ENCODE assay signal across 9 cellular contexts in genomic region chr6:16723833-16724232, GRCh38. TPM values are rescaled to one million over a fixed set of nuclear protein-coding genes. Genes with fewer than 3 reads are reported as not detected.
DNase-seq lines count a peak whose midpoint lies in the region; FAIRE-seq and TF ChIP-seq lines count a peak whose summit lies in the region.
"Had no signal": no experiment of that assay in that cellular context is flagged by ENCODE, and none has a peak within 500 bp of the region (broad histone marks: within the 10 kb centered on the region; RNA-seq: fewer than 3 reads in every experiment).

No MANE protein-coding gene starts in this region.

- TF ChIP-seq RAD21 in SK-N-SH (IDR thresholded peaks at IDR 0.05; ENCODE audit: low read length): no peak

- H3K36me3 ChIP-seq in H7 (replicated peaks; ENCODE audit: control insufficient read depth, insufficient read depth, low read length) (no peaks in the 10 kb centered on the region), SK-N-SH (replicated peaks in 1 of 2; ENCODE audit: control insufficient read depth in 1 of 2, insufficient read depth in 2 of 2, low read length in 1 of 2) (no peaks in the 10 kb centered on the region), small intestine (ENCODE audit: control insufficient read depth in 2 of 2, insufficient read depth in 2 of 2, low read length in 2 of 2) (no peaks in the 10 kb centered on the region)

- TF ChIP-seq EP300 in SK-N-SH (IDR thresholded peaks at IDR 0.05; ENCODE audit: borderline replicate concordance in 1 of 2, low read depth in 1 of 2, low read length in 1 of 2): 0 out of 4 replicates have a peak, but pooled peaks of 1 of the 2 experiments have one; percentile 32

- H3K27me3 ChIP-seq in H7 (ENCODE audit: control insufficient read depth, insufficient read depth, low read length) (no peaks in the 10 kb centered on the region), SK-N-SH (ENCODE audit: insufficient read depth) (no peaks in the 10 kb centered on the region), small intestine (ENCODE audit: control insufficient read depth in 2 of 2, insufficient read depth in 2 of 2, low read length in 2 of 2) (no peaks in the 10 kb centered on the region)

- H3K4me1 ChIP-seq in SK-N-SH (ENCODE audit: control insufficient read depth in 1 of 2, insufficient read depth in 2 of 2, low read depth in 1 of 2, low read length in 1 of 2) (peaks cover 0 to 62% of the 10 kb centered on the region in 2 experiments; a peak in 2 of 4 replicates), small intestine (ENCODE audit: control insufficient read depth in 2 of 2, insufficient read depth in 1 of 2, low read depth in 1 of 2, low read length in 1 of 2) (peaks cover 3 to 19% of the 10 kb centered on the region in 2 donors)

- no peaks in the 10 kb centered on the region for H4K20me1 ChIP-seq in SK-N-SH (ENCODE audit: insufficient read depth)

- TF ChIP-seq CTCF in SK-N-SH (IDR thresholded peaks at IDR 0.05) (no peak), foreskin fibroblast (IDR thresholded peaks at IDR 0.05; ENCODE audit: low read depth, low read length) (no peak)

- H3K4me2 ChIP-seq in SK-N-SH: peak overlapping the region; percentile 64

- H2AFZ ChIP-seq in SK-N-SH (ENCODE audit: low read depth): no peak overlapping the region

- H3K27ac ChIP-seq in SK-N-SH (ENCODE audit: low read depth in 2 of 2, low read length in 1 of 2): peak overlapping the region; percentile 50 to 95; a peak in 3 of 4 replicates
- peak overlapping the region; percentile 41 to 49 for H3K27ac ChIP-seq in small intestine (ENCODE audit: low read depth in 1 of 2, low read length in 1 of 2)
- H3K27ac ChIP-seq: HL-60 had no signal

- DNase-seq in H7 (peak; percentile 10), SK-N-SH (no peak), foreskin fibroblast (peak; percentile 90 to 94), small intestine (peak; percentile 75), superior temporal gyrus (ENCODE audit: extremely low spot score) (no peak), NCI-H2227 treated with DMSO at 0.1 percent for 48 hours (lab: John Stamatoyannopoulos, UW) (no peak)
- no peak for DNase-seq in stimulated activated naive CD4-positive, alpha-beta T cell treated with Interleukin-2 at 50 U/mL for 16 hours (lab: John Stamatoyannopoulos, UW)
- DNase-seq in stimulated activated CD4-positive, alpha-beta T cell treated with anti-CD3 and anti-CD28 coated beads, Interleukin-4, amount 100 ng/mL, for 4 hours: no peak

- no peaks in the 10 kb centered on the region for H3K9me2 ChIP-seq in SK-N-SH

- POLR2A ChIA-PET in SK-N-SH (lab: Yijun Ruan, JAX): no interaction called here

- H3K79me2 ChIP-seq in SK-N-SH (ENCODE audit: insufficient read depth): peaks cover 94% of the 10 kb centered on the region

- CTCF ChIA-PET in SK-N-SH (lab: Yijun Ruan, JAX): interaction anchor here (1.0 kb wide), 1 partner anchor 39 kb away, joined by 4 read pairs; no protein-coding TSS in a partner anchor

- H3K9me3 ChIP-seq in SK-N-SH: no peaks in the 10 kb centered on the region
- H3K9me3 ChIP-seq in small intestine (ENCODE audit: control insufficient read depth, low read depth): no peaks in the 10 kb centered on the region

- 15% methylated on average over 3 of the region's 3 CpGs for WGBS in SK-N-SH (ENCODE audit: low lambda C conversion rate)
- 8 to 23% (median 20%) methylated on average over 3 of the region's 3 CpGs for WGBS in small intestine, 3 donors

- no peak overlapping the region for H3K4me3 ChIP-seq in H7 (ENCODE audit: insufficient read depth, low read depth, low read length)
- no peak overlapping the region; a peak in 2 of 4 replicates for H3K4me3 ChIP-seq in SK-N-SH (ENCODE audit: low read depth in 2 of 2, low read length in 1 of 2)
- no peak overlapping the region for H3K4me3 ChIP-seq in foreskin fibroblast (ENCODE audit: low read depth in 1 of 2, low read length in 2 of 2)
- H3K4me3 ChIP-seq in small intestine (ENCODE audit: low read depth in 1 of 2, low read length in 2 of 2): no peak overlapping the region

- peaks cover 29% of the 10 kb centered on the region for H3F3A ChIP-seq in SK-N-SH (replicated peaks; ENCODE audit: insufficient read depth)

- peak; percentile 26 for FAIRE-seq in small intestine (lab: Jason Lieb, UNC)

- H3K9ac ChIP-seq in SK-N-SH: peak overlapping the region; percentile 49; the same call in 1 of the 2 replicates

TF ChIP-seq in SK-N-SH, 30 proteins besides CTCF, POLR2A, EP300 and RAD21 (continues in another document):
- TF ChIP-seq TAF1 (IDR thresholded peaks at IDR 0.05; ENCODE audit: borderline replicate concordance, low read depth, low read length) (no peak), MAX (IDR thresholded peaks at IDR 0.05; ENCODE audit: low read depth) (peak; percentile 23; the same call in 1 of the 2 replicates), FOXM1 (IDR thresholded peaks at IDR 0.05; ENCODE audit: low read depth) (no peak), IRF3 (IDR thresholded peaks at IDR 0.05; ENCODE audit: low read depth, low read length) (no peak), USF1 (IDR thresholded peaks at IDR 0.05; ENCODE audit: borderline replicate concordance, low read depth) (no peak), RXRA (IDR thresholded peaks at IDR 0.05; ENCODE audit: borderline replicate concordance, low read depth) (peak; percentile 59; the same call in 1 of the 2 replicates), FOXJ3 (CRISPR knock-in tag; IDR thresholded peaks at IDR 0.05) (no peak), RFX5 (IDR thresholded peaks at IDR 0.05; ENCODE audit: low read length) (no peak), MEF2A (IDR thresholded peaks at IDR 0.05; ENCODE audit: borderline replicate concordance, low read depth) (0 out of 2 replicates have a peak, but pooled peaks have one; percentile 26), MXI1 (IDR thresholded peaks at IDR 0.05; ENCODE audit: low read depth, low read length) (no peak), ZBTB33 (IDR thresholded peaks at IDR 0.05; ENCODE audit: borderline replicate concordance, low read depth) (no peak), PBX3 (IDR thresholded peaks at IDR 0.05) (peak; percentile 86), POLR2AphosphoS5 (IDR thresholded peaks at IDR 0.05; ENCODE audit: low read depth, low read length) (0 out of 2 replicates have a peak, but pooled peaks have one; percentile 12), TCF12 (IDR thresholded peaks at IDR 0.05) (peak; percentile 38; the same call in 1 of the 2 replicates), SMC3 (IDR thresholded peaks at IDR 0.05; ENCODE audit: low read depth, low read length) (no peak), USF2 (IDR thresholded peaks at IDR 0.05; ENCODE audit: borderline replicate concordance, low read depth, low read length) (no peak)

RNA-seq across cellular contexts. Expression of gene ATXN1, which starts 37.4 kb away (rescaled TPM):
- total RNA-seq in H7 (2014; rRNA removed; shearing (Covaris generic)): 7.6 and 8.9 TPM in 2 replicates
- 7.9 and 8.1 TPM in 2 replicates for polyA plus RNA-seq in SK-N-SH (2012; rRNA removed)
- polyA plus RNA-seq in SK-N-SH (2012; cell fraction: cytosol; rRNA removed): 5.4 and 5.9 TPM in 2 replicates
- 15.5 and 24.6 TPM in 2 replicates for polyA plus RNA-seq in SK-N-SH (2012; cell fraction: nucleus; rRNA removed)
- 1 to 10 TPM; 4.6 to 6.5 (median 5.4) TPM for polyA plus RNA-seq in small intestine

Comparison
In these comparisons a context has a peak if more than half of its experiments do, and no peak if none do; other contexts are left out.
1. DNase-seq: peak in H7 (single experiment), foreskin fibroblast (2 of 2) and small intestine (single experiment); none in SK-N-SH (single experiment), superior temporal gyrus (single experiment), NCI-H2227 treated with DMSO at 0.1 percent for 48 hours (single experiment), stimulated activated naive CD4-positive, alpha-beta T cell treated with Interleukin-2 at 50 U/mL for 16 hours (single experiment) and stimulated activated CD4-positive, alpha-beta T cell treated with anti-CD3 and anti-CD28 coated beads, Interleukin-4, amount 100 ng/mL, for 4 hours (0 of 2).